ENCODE assay signal across 13 cellular contexts in genomic region chr3:196385446-196385845, GRCh38. TPM values are rescaled to one million over a fixed set of nuclear protein-coding genes. Genes with fewer than 3 reads are reported as not detected.
"Had no signal": no experiment of that assay in that cellular context is flagged by ENCODE, and none has a peak within 500 bp of the region (broad histone marks: within the 10 kb centered on the region; RNA-seq: fewer than 3 reads in every experiment).

No MANE protein-coding gene starts in this region.

RNA-seq across cellular contexts. Expression of gene TM4SF19, which starts 47.3 kb away (rescaled TPM):
- total RNA-seq: activated naive CD4-positive, alpha-beta T cell treated with anti-CD3 and anti-CD28 coated beads for 36 hours; activated naive CD8-positive, alpha-beta T cell treated with anti-CD3 and anti-CD28 coated beads for 36 hours; activated T-cell treated with anti-CD3 and anti-CD28 coated beads, Interleukin-2, amount 50 U/mL, for 4 hours; activated T-cell treated with anti-CD3 and anti-CD28 coated beads, Interleukin-2, amount 50 U/mL, for 72 hours; activated T-helper 1 cell treated with anti-CD3 and anti-CD28 coated beads, Interleukin-12 subunit alpha, Interleukin-12 subunit beta, Interleukin-2, Interleukin-4 antibody, amounts not matched to agents 30 ng/mL and 10 ng/mL and 1 ng/mL, durations not matched to agents 14 hours and 24 hours and 36 hours; activated T-helper 17 cell treated with anti-CD3 and anti-CD28 coated beads, Interleukin-2, amount 50 U/mL, for 72 hours; activated T-helper 2 cell treated with anti-CD3 and anti-CD28 coated beads, Interferon-gamma antibody, Interleukin-2, Interleukin-4, amounts not matched to agents 10 μg/mL and 5 μg/mL and 100 μg/mL, durations not matched to agents 14 hours and 24 hours and 36 hours; ascending aorta; body of pancreas; cardiac muscle cell; cardiac septum; cerebellum had no signal
- polyA plus RNA-seq: adipose tissue, cardiac muscle cell had no signal
